Comparison of ENCODE assay signal across 14 cellular contexts in the genomic region with DNA sequence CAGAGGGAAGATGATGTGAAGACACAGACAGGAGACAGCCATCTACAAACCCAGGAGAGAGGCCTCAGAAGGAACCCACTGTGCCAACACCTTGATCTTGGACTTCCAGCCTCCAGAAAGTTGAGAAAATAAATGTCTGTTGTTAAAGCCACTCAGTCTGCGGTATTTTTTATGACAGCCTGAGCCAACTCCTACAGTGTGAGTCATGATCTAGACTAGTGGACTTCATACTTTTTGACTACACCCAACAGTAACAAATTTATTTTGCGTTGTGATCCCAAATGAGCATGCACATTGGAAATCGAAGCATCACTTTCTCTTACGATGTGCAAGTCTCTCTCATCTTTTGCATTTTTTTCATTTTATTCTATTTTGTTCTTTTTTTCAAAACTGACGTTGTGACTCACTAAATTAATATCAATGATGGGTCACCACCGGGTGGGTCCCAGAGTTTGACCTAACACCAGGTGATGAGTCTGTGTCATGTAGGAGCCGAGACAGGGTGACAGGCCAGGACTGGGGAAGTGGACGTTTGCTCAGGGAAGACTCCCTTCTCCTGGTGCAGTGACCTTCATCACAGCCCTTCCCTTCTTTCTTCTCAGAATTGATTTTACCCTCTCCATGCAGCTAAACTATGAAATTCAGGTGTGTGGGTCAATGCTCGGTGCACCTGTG.
DNase-seq lines count a peak whose midpoint lies in the region; ATAC-seq and TF ChIP-seq lines count a peak whose summit lies in the region.
"Had no signal": no experiment of that assay in that cellular context is flagged by ENCODE, and none has a peak within 500 bp of the region (broad histone marks: within the 10 kb centered on the region; RNA-seq: fewer than 3 reads in every experiment).

No MANE protein-coding gene starts in this region.

- no peaks in the 10 kb centered on the region for H3K79me2 ChIP-seq in DOHH2 (ENCODE audit: control insufficient read depth, low read length)

- no peaks in the 10 kb centered on the region for H3K9me3 ChIP-seq in DOHH2 (ENCODE audit: control insufficient read depth, insufficient read depth, low read length)
- H3K9me3 ChIP-seq: thoracic aorta had no signal

- peak; percentile 78 for DNase-seq in LoVo (ENCODE audit: low spot score)
- DNase-seq in central memory CD8-positive, alpha-beta T cell (ENCODE audit: low spot score in 2 of 2), result no peak
- DNase-seq in NAMALWA (ENCODE audit: low spot score), result no peak
- DNase-seq in NCI-H187 (lab: John Stamatoyannopoulos, UW), result no peak
- no peak for DNase-seq in activated CD4-positive, alpha-beta T cell treated with anti-CD3 and anti-CD28 coated beads for 4 hours
- DNase-seq in NCI-H1930 (lab: John Stamatoyannopoulos, UW), result no peak
- DNase-seq: cerebellar nuclear complex, COR-L47, hippocampal formation had no signal

- H4K20me1 ChIP-seq in DOHH2 (ENCODE audit: control insufficient read depth, insufficient read depth, low read depth, low read length), result no peaks in the 10 kb centered on the region

- H3K36me3 Mint-ChIP-seq in central memory CD8-positive, alpha-beta T cell (ENCODE audit: insufficient read depth), result no peaks in the 10 kb centered on the region
- no peaks in the 10 kb centered on the region for H3K36me3 Mint-ChIP-seq in nephron (ENCODE audit: low read depth)
- H3K36me3 Mint-ChIP-seq: naive B cell had no signal

- H3F3A ChIP-seq in DOHH2 (ENCODE audit: control insufficient read depth, insufficient read depth), result peaks cover 31% of the 10 kb centered on the region

- peak overlapping the region; percentile 97 for H3K27ac ChIP-seq in DOHH2 (ENCODE audit: low read depth, low read length)

- peak overlapping the region; percentile 69 for H3K27ac Mint-ChIP-seq in central memory CD8-positive, alpha-beta T cell (ENCODE audit: low read depth)
- H3K27ac Mint-ChIP-seq in nephron, result peak overlapping the region; percentile 64 to 86 (median 73)
- H3K27ac Mint-ChIP-seq: T-helper 1 cell treated with Interleukin-12 subunit alpha and Interleukin-12 subunit beta and Interleukin-4 antibody, amounts not matched to agents 30 μg/mL and 1 μg/mL, for 36 hours had no signal

- TF ChIP-seq CTCF in DOHH2 (IDR thresholded peaks at IDR 0.05; ENCODE audit: low read depth, low read length, poor library complexity, severe bottlenecking) (no peak), nephron (IDR thresholded peaks at IDR 0.05; ENCODE audit: unreplicated experiment in 3 of 3) (no peak)

- no peaks in the 10 kb centered on the region for H3K9me3 Mint-ChIP-seq in central memory CD8-positive, alpha-beta T cell
- peaks cover 2% of the 10 kb centered on the region for H3K9me3 Mint-ChIP-seq in nephron
- H3K9me3 Mint-ChIP-seq: naive B cell; T-helper 1 cell treated with Interleukin-12 subunit alpha and Interleukin-12 subunit beta and Interleukin-4 antibody, amounts not matched to agents 30 μg/mL and 1 μg/mL, for 36 hours had no signal

- H3K4me1 Mint-ChIP-seq in central memory CD8-positive, alpha-beta T cell, result peaks cover 9% of the 10 kb centered on the region
- peaks cover 33% of the 10 kb centered on the region for H3K4me1 Mint-ChIP-seq in nephron
- H3K4me1 Mint-ChIP-seq: naive B cell had no signal

- no peak overlapping the region for H3K4me3 Mint-ChIP-seq in central memory CD8-positive, alpha-beta T cell
- H3K4me3 Mint-ChIP-seq in nephron, result no peak overlapping the region
- H3K4me3 Mint-ChIP-seq: naive B cell; T-helper 1 cell treated with Interleukin-12 subunit alpha and Interleukin-12 subunit beta and Interleukin-4 antibody, amounts not matched to agents 30 μg/mL and 1 μg/mL, for 36 hours had no signal

- peaks cover 5% of the 10 kb centered on the region for H3K27me3 Mint-ChIP-seq in central memory CD8-positive, alpha-beta T cell
- peaks cover 4% of the 10 kb centered on the region for H3K27me3 Mint-ChIP-seq in nephron (ENCODE audit: low read depth)

- H3K36me3 ChIP-seq in DOHH2 (ENCODE audit: control insufficient read depth, low read length), result no peaks in the 10 kb centered on the region
- H3K36me3 ChIP-seq: thoracic aorta had no signal

- no peak for ATAC-seq in central memory CD8-positive, alpha-beta T cell (replicated peaks; ENCODE audit: extremely low read depth, poor library complexity, severe bottlenecking)

- H3K27me3 ChIP-seq in DOHH2 (ENCODE audit: control insufficient read depth, low read length), result no peaks in the 10 kb centered on the region

- H3K4me1 ChIP-seq in DOHH2 (ENCODE audit: control insufficient read depth, low read length), result peaks cover 76% of the 10 kb centered on the region

- peak overlapping the region; percentile 67 for H3K4me3 ChIP-seq in DOHH2 (ENCODE audit: low read length)

- H3K9me2 ChIP-seq in DOHH2 (replicated peaks; ENCODE audit: control insufficient read depth, low read length), result no peaks in the 10 kb centered on the region

- H3K4me2 ChIP-seq in DOHH2 (ENCODE audit: low read length), result peak overlapping the region; percentile 81
